In genomic region chr14:61516957-61517356, GRCh38 we compare ENCODE assay signal across 13 cellular contexts.
DNase-seq lines count a peak whose midpoint lies in the region; ATAC-seq and TF ChIP-seq lines count a peak whose summit lies in the region.
"Had no signal": no experiment of that assay in that cellular context is flagged by ENCODE, and none has a peak within 500 bp of the region (broad histone marks: within the 10 kb centered on the region; RNA-seq: fewer than 3 reads in every experiment).

No MANE protein-coding gene starts in this region.

- no peak overlapping the region for H3K23ac ChIP-seq in H9 (ENCODE audit: insufficient read length, low read depth, low read length)

- H3K4ac ChIP-seq in H9 (ENCODE audit: low read depth, low read length) = no peak overlapping the region

- H3K27me3 Mint-ChIP-seq in activated CD8-positive, alpha-beta memory T cell treated with anti-CD3 and anti-CD28 coated beads, Interleukin-2, amount 10 ng/mL, durations not matched to agents 7 days and 5 days = no peaks in the 10 kb centered on the region
- H3K27me3 Mint-ChIP-seq in immature natural killer cell (ENCODE audit: low read depth in 3 of 3) (peaks cover 9 to 30% (median 20%) of the 10 kb centered on the region in 3 donors), H9 (ENCODE audit: low read depth) (no peaks in the 10 kb centered on the region)

- H3K4me3 Mint-ChIP-seq in activated CD8-positive, alpha-beta memory T cell treated with anti-CD3 and anti-CD28 coated beads, Interleukin-2, amount 10 ng/mL, durations not matched to agents 7 days and 5 days = no peak overlapping the region
- peak overlapping the region in 3 of 5 donors; percentile 0 to 35 (median 14) for H3K4me3 Mint-ChIP-seq in immature natural killer cell
- no peak overlapping the region for H3K4me3 Mint-ChIP-seq in H9

- H3K9me3 ChIP-seq in adrenal gland (replicated peaks in 1 of 3) (no peaks in the 10 kb centered on the region), subcutaneous abdominal adipose tissue (ENCODE audit: control insufficient read depth in 5 of 5, low read length in 5 of 5) (no peaks in the 10 kb centered on the region), H9 (ENCODE audit: control insufficient read depth, low read depth, low read length) (no peaks in the 10 kb centered on the region)

- no peak for ATAC-seq in activated CD8-positive, alpha-beta memory T cell treated with anti-CD3 and anti-CD28 coated beads, Interleukin-2, amount 10 ng/mL, durations not matched to agents 7 days and 5 days

- H2AFZ ChIP-seq in H9 (ENCODE audit: low read length) = no peak overlapping the region

- H3K9ac ChIP-seq in subcutaneous abdominal adipose tissue (ENCODE audit: low read length in 5 of 5) (no peak overlapping the region), H9 (ENCODE audit: extremely low read depth, insufficient read length, low read length) (no peak overlapping the region)
- H3K9ac ChIP-seq: parathyroid adenoma had no signal

- no peak overlapping the region for H4K8ac ChIP-seq in H9 (replicated peaks; ENCODE audit: insufficient read length, low read depth, low read length)

- H3K4me2 ChIP-seq in H9 (ENCODE audit: insufficient read depth, insufficient read length, low read length) = no peak overlapping the region

- H4K5ac ChIP-seq in H9 (ENCODE audit: insufficient read length, low read depth, low read length) = no peak overlapping the region

- H2BK15ac ChIP-seq in H9 (ENCODE audit: low read depth, low read length) = no peak overlapping the region

- no peak for TF ChIP-seq POLR2A in adrenal gland (IDR thresholded peaks at IDR 0.05)

- H2BK20ac ChIP-seq in H9 (ENCODE audit: low read depth, low read length, poor library complexity, severe bottlenecking) = no peak overlapping the region

- peaks cover 57% of the 10 kb centered on the region for H3K4me1 Mint-ChIP-seq in activated CD8-positive, alpha-beta memory T cell treated with anti-CD3 and anti-CD28 coated beads, Interleukin-2, amount 10 ng/mL, durations not matched to agents 7 days and 5 days
- peaks cover 89 to 100% of the 10 kb centered on the region in 2 donors for H3K4me1 Mint-ChIP-seq in immature natural killer cell
- H3K4me1 Mint-ChIP-seq in H9 = no peaks in the 10 kb centered on the region; a peak in 1 of 4 replicates

- H3K18ac ChIP-seq in H9 (ENCODE audit: insufficient read length, low read depth, low read length) = no peak overlapping the region

- H3K9me3 Mint-ChIP-seq in activated CD8-positive, alpha-beta memory T cell treated with anti-CD3 and anti-CD28 coated beads, Interleukin-2, amount 10 ng/mL, durations not matched to agents 7 days and 5 days (ENCODE audit: low read depth) = no peaks in the 10 kb centered on the region
- no peaks in the 10 kb centered on the region for H3K9me3 Mint-ChIP-seq in immature natural killer cell
- no peaks in the 10 kb centered on the region for H3K9me3 Mint-ChIP-seq in H9

- H3K14ac ChIP-seq in H9 (ENCODE audit: insufficient read depth, low read length) = no peak overlapping the region

- H3K23me2 ChIP-seq in H9 (ENCODE audit: insufficient read length, low read depth, low read length, poor library complexity, severe bottlenecking) = no peaks in the 10 kb centered on the region

- H3K4me3 ChIP-seq in adrenal gland = no peak overlapping the region
- peak overlapping the region in 1 of 5 donors; percentile 8 for H3K4me3 ChIP-seq in subcutaneous abdominal adipose tissue (ENCODE audit: low read depth in 1 of 5, low read length in 5 of 5)

- TF ChIP-seq CTCF in adrenal gland (IDR thresholded peaks at IDR 0.05) (no peak), H9 (conservative IDR thresholded peaks at IDR 0.05) (no peak)

- H3K27ac Mint-ChIP-seq in activated CD8-positive, alpha-beta memory T cell treated with anti-CD3 and anti-CD28 coated beads, Interleukin-2, amount 10 ng/mL, durations not matched to agents 7 days and 5 days = peak overlapping the region; percentile 11
- H3K27ac Mint-ChIP-seq in immature natural killer cell (peak overlapping the region; percentile 70 to 92 (median 77)), H9 (no peak overlapping the region)

- CTCF ChIA-PET in activated CD8-positive, alpha-beta memory T cell treated with anti-CD3 and anti-CD28 coated beads, Interleukin-2, amount 10 ng/mL, durations not matched to agents 7 days and 5 days (lab: Charles Lee) = no interaction called here

- H4K91ac ChIP-seq in H9 (ENCODE audit: insufficient read length, low read depth, low read length) = no peak overlapping the region

- intact Hi-C loops in adrenal gland (cut with DNase I) = no loop called here

- no peak overlapping the region for H2BK12ac ChIP-seq in H9 (ENCODE audit: insufficient read length, low read depth, low read length)

- H3T11ph ChIP-seq in H9 (ENCODE audit: low read length) = no peak overlapping the region

- H3K27me3 ChIP-seq in adrenal gland (no peaks in the 10 kb centered on the region), subcutaneous abdominal adipose tissue (ENCODE audit: control insufficient read depth in 5 of 5, insufficient read depth in 4 of 5, low read length in 5 of 5) (no peaks in the 10 kb centered on the region), H9 (ENCODE audit: insufficient read depth, low read length) (no peaks in the 10 kb centered on the region; the same call in 1 of the 2 replicates)

- no peaks in the 10 kb centered on the region for H3K79me1 ChIP-seq in H9 (ENCODE audit: insufficient read depth, low read depth, low read length, poor library complexity, severe bottlenecking)

- no peak overlapping the region for H2AK5ac ChIP-seq in H9 (ENCODE audit: insufficient read length, low read length)

- DNase-seq in activated CD8-positive, alpha-beta memory T cell treated with anti-CD3 and anti-CD28 coated beads, Interleukin-2, amount 10 ng/mL, durations not matched to agents 7 days and 5 days = no peak
- no peak for DNase-seq in activated CD8-positive, alpha-beta memory T cell treated with anti-CD3 and anti-CD28 coated beads for 24 hours
- DNase-seq in adrenal gland (peak in 4 of 7 donors; percentile 46 to 72 (median 64)), immature natural killer cell (no peak), GM19238 (ENCODE audit: insufficient read length, low spot score) (no peak), AG08396 (ENCODE audit: low spot score) (no peak), H9 (no peak)
- DNase-seq: activated CD4-positive, alpha-beta T cell treated with anti-CD3 and anti-CD28 coated beads for 4 hours; erythroblast; MV-4-11; NCI-H524 treated with DMSO at 0.1 percent for 48 hours had no signal

- H3K36me3 ChIP-seq in adrenal gland (replicated peaks in 1 of 2) = no peaks in the 10 kb centered on the region
- H3K36me3 ChIP-seq in subcutaneous abdominal adipose tissue (ENCODE audit: control insufficient read depth in 5 of 5, insufficient read depth in 5 of 5, low read length in 5 of 5) = peaks cover 0 to 2% (median 0%) of the 10 kb centered on the region in 5 donors

- H3K27ac ChIP-seq in adrenal gland = peak overlapping the region in 3 of 5 donors; percentile 20 to 73 (median 67)
- H3K27ac ChIP-seq in subcutaneous abdominal adipose tissue (ENCODE audit: low read depth, low read length) = peak overlapping the region; percentile 38
- no peak overlapping the region for H3K27ac ChIP-seq in H9 (ENCODE audit: insufficient read length, low read depth, low read length)

- H3K4me1 ChIP-seq in adrenal gland (replicated peaks in 1 of 2) (peaks cover 34 to 69% of the 10 kb centered on the region in 2 donors), subcutaneous abdominal adipose tissue (ENCODE audit: control insufficient read depth in 5 of 5, insufficient read depth in 5 of 5, low read length in 5 of 5) (peaks cover 10 to 33% (median 28%) of the 10 kb centered on the region in 5 donors), H9 (ENCODE audit: insufficient read depth, low read length) (no peaks in the 10 kb centered on the region)

- WGBS in adrenal gland, 4 donors = 36 to 61% (median 49%) methylated on average over 5 of the region's 5 CpGs
- WGBS in H9 (ENCODE audit: extremely low coverage, insufficient read length, low lambda C conversion rate) = no CpG with 5 or more reads among the region's 5 CpGs

- no peak overlapping the region for H3K56ac ChIP-seq in H9 (ENCODE audit: insufficient read length, low read depth, low read length)

- H3K79me2 ChIP-seq in H9 (ENCODE audit: insufficient read depth, low read length) = no peaks in the 10 kb centered on the region
- H3K79me2 ChIP-seq: parathyroid adenoma had no signal

- H2BK120ac ChIP-seq in H9 (ENCODE audit: low read depth, low read length, poor library complexity, severe bottlenecking) = no peak overlapping the region

- H3K36me3 Mint-ChIP-seq in activated CD8-positive, alpha-beta memory T cell treated with anti-CD3 and anti-CD28 coated beads, Interleukin-2, amount 10 ng/mL, durations not matched to agents 7 days and 5 days = peaks cover 57% of the 10 kb centered on the region
- H3K36me3 Mint-ChIP-seq in immature natural killer cell = peaks cover 0 to 14% (median 12%) of the 10 kb centered on the region in 3 donors
- H3K36me3 Mint-ChIP-seq in H9 (ENCODE audit: insufficient read depth in 1 of 3, low read depth in 3 of 3) = no peaks in the 10 kb centered on the region

- no peak overlapping the region for H2BK5ac ChIP-seq in H9 (ENCODE audit: insufficient read length, low read length)

- no peaks in the 10 kb centered on the region for H4K20me1 ChIP-seq in H9 (ENCODE audit: control insufficient read depth, insufficient read depth, insufficient read length)

Comparison
In these comparisons a context has a peak if more than half of its experiments do, and no peak if none do; other contexts are left out.
1. DNase-seq: peak in adrenal gland (4 of 7); none in activated CD8-positive, alpha-beta memory T cell treated with anti-CD3 and anti-CD28 coated beads, Interleukin-2, amount 10 ng/mL, durations not matched to agents 7 days and 5 days (single experiment), activated CD8-positive, alpha-beta memory T cell treated with anti-CD3 and anti-CD28 coated beads for 24 hours (single experiment), immature natural killer cell (0 of 3), GM19238 (single experiment), AG08396 (single experiment) and H9 (single experiment).
2. H3K27ac Mint-ChIP-seq: peak in activated CD8-positive, alpha-beta memory T cell treated with anti-CD3 and anti-CD28 coated beads, Interleukin-2, amount 10 ng/mL, durations not matched to agents 7 days and 5 days (single experiment) and immature natural killer cell (6 of 6); none in H9 (0 of 3).
3. H3K4me3 Mint-ChIP-seq: peak in immature natural killer cell (3 of 5); none in activated CD8-positive, alpha-beta memory T cell treated with anti-CD3 and anti-CD28 coated beads, Interleukin-2, amount 10 ng/mL, durations not matched to agents 7 days and 5 days (single experiment) and H9 (0 of 2).